31 cellular contexts compared by ENCODE assay signal in the genomic region with DNA sequence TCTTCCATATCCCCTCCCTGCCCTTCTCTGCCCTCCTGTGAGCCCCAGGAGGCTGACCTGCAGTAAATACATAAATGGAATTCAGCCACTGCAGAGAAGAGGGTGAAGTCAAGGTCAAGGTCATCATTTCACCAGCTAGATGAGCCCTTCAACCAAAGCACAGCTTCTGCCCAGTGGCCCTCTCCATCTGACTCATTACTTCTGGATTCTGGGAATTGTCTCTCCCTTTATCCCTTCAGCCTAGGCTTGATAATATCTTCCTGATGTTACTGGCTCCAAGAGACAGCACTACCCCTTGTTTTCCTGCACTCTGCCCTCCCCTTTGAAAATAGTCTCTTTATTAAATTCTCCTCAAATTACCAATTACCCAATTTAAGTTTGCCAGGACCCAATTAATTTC.
DNase-seq lines count a peak whose midpoint lies in the region; ATAC-seq and TF ChIP-seq lines count a peak whose summit lies in the region.
"Had no signal": no experiment of that assay in that cellular context is flagged by ENCODE, and none has a peak within 500 bp of the region (broad histone marks: within the 10 kb centered on the region; RNA-seq: fewer than 3 reads in every experiment).

No MANE protein-coding gene starts in this region.

- peaks cover 0 to 3% (median 0%) of the 10 kb centered on the region in 9 donors for H3K27me3 ChIP-seq in heart left ventricle
- H3K27me3 ChIP-seq: BLaER1, transverse colon had no signal

- H3K9me3 ChIP-seq in T-helper 17 cell (ENCODE audit: control insufficient read depth, low read length, poor library complexity, severe bottlenecking) = no peaks in the 10 kb centered on the region
- no peaks in the 10 kb centered on the region for H3K9me3 ChIP-seq in heart left ventricle
- H3K9me3 ChIP-seq: BLaER1, Caco-2, prostate gland, transverse colon had no signal

- DNase-seq in AG08395 (ENCODE audit: low spot score) = peak; percentile 34
- peak; percentile 8 for DNase-seq in HS-27A (ENCODE audit: low read depth)
- DNase-seq in T-helper 17 cell = no peak
- DNase-seq in kidney tubule cell (ENCODE audit: low spot score) = peak; percentile 34
- DNase-seq in OCI-M1 (lab: John Stamatoyannopoulos, UW) = no peak
- no peak for DNase-seq in heart left ventricle
- DNase-seq: activated CD4-positive, alpha-beta T cell treated with anti-CD3 and anti-CD28 coated beads, Interleukin-2, amount 50 U/mL, for 1 hour; activated CD8-positive, alpha-beta memory T cell treated with anti-CD3 and anti-CD28 coated beads, Interleukin-2, amount 10 ng/mL, durations not matched to agents 7 days and 5 days; Caco-2; DMS79; dorsolateral prefrontal cortex; GM23248; mesenchymal stem cell; naive B cell; NCI-H146; NCI-H2171 treated with DMSO at 0.1 percent for 48 hours; NCI-H526; RPMI8226; stimulated activated CD8-positive, alpha-beta memory T cell treated with anti-CD3 and anti-CD28 coated beads, Interleukin-4, amount 100 ng/mL, for 48 hours; transverse colon; WERI-Rb-1 had no signal

- ATAC-seq in T-helper 17 cell (no peak), HG02763 (IDR thresholded peaks at IDR 0.05; ENCODE audit: unreplicated experiment) (no peak), heart left ventricle (no peak), GM19035 (IDR thresholded peaks at IDR 0.05; ENCODE audit: unreplicated experiment) (no peak)
- ATAC-seq: activated CD8-positive, alpha-beta memory T cell treated with anti-CD3 and anti-CD28 coated beads, Interleukin-2, amount 10 ng/mL, durations not matched to agents 7 days and 5 days; activated naive CD4-positive, alpha-beta T cell treated with anti-CD3 and anti-CD28 coated beads, Interleukin-2, amount 50 U/mL, for 72 hours; left lobe of liver had no signal

- intact Hi-C loops in heart left ventricle (cut with DNase I) = no loop called here

- peaks cover 8% of the 10 kb centered on the region for H3K36me3 Mint-ChIP-seq in T-helper 17 cell (ENCODE audit: low read depth)
- H3K36me3 Mint-ChIP-seq: activated CD8-positive, alpha-beta memory T cell treated with anti-CD3 and anti-CD28 coated beads, Interleukin-2, amount 10 ng/mL, durations not matched to agents 7 days and 5 days; activated naive CD4-positive, alpha-beta T cell treated with anti-CD3 and anti-CD28 coated beads, Interleukin-2, amount 50 U/mL, for 72 hours had no signal

- H3K4me3 Mint-ChIP-seq in T-helper 17 cell = no peak overlapping the region
- H3K4me3 Mint-ChIP-seq: activated CD8-positive, alpha-beta memory T cell treated with anti-CD3 and anti-CD28 coated beads, Interleukin-2, amount 10 ng/mL, durations not matched to agents 7 days and 5 days; activated T-helper 1 cell treated with anti-CD3 and anti-CD28 coated beads, Interleukin-12 subunit alpha, Interleukin-12 subunit beta, Interleukin-2, Interleukin-4 antibody, amounts not matched to agents 30 ng/mL and 10 ng/mL and 1 ng/mL, durations not matched to agents 14 hours and 24 hours and 36 hours; central memory CD8-positive, alpha-beta T cell; naive B cell; T-helper 2 cell treated with Interferon-gamma antibody and Interleukin-4, amounts not matched to agents 5 μg/mL and 100 μg/mL, for 36 hours had no signal

- H3K4me3 ChIP-seq in heart left ventricle = no peak overlapping the region
- H3K4me3 ChIP-seq: BLaER1, dorsolateral prefrontal cortex, GM23248, prostate gland, transverse colon had no signal

- peaks cover 0 to 8% (median 0%) of the 10 kb centered on the region in 12 donors for H3K4me1 ChIP-seq in heart left ventricle
- H3K4me1 ChIP-seq: prostate gland, transverse colon had no signal

- H3K4me1 Mint-ChIP-seq in T-helper 17 cell = peaks cover 6% of the 10 kb centered on the region
- H3K4me1 Mint-ChIP-seq: central memory CD8-positive, alpha-beta T cell had no signal

- peak overlapping the region; percentile 87 for H3K27ac Mint-ChIP-seq in T-helper 17 cell
- H3K27ac Mint-ChIP-seq: activated CD8-positive, alpha-beta memory T cell treated with anti-CD3 and anti-CD28 coated beads, Interleukin-2, amount 10 ng/mL, durations not matched to agents 7 days and 5 days; activated T-helper 1 cell treated with anti-CD3 and anti-CD28 coated beads, Interleukin-12 subunit alpha, Interleukin-12 subunit beta, Interleukin-2, Interleukin-4 antibody, amounts not matched to agents 30 ng/mL and 10 ng/mL and 1 ng/mL, durations not matched to agents 14 hours and 24 hours and 36 hours; T-helper 2 cell treated with Interferon-gamma antibody and Interleukin-4, amounts not matched to agents 5 μg/mL and 100 μg/mL, for 36 hours had no signal

- TF ChIP-seq CTCF in heart left ventricle (IDR thresholded peaks at IDR 0.05) = no peak

- peaks cover 10% of the 10 kb centered on the region for H3K27me3 Mint-ChIP-seq in T-helper 17 cell
- H3K27me3 Mint-ChIP-seq: naive B cell had no signal

- no peaks in the 10 kb centered on the region for H3K36me3 ChIP-seq in heart left ventricle
- H3K36me3 ChIP-seq: BLaER1, prostate gland, transverse colon, WERI-Rb-1 had no signal

- TF ChIP-seq POLR2A in heart left ventricle (IDR thresholded peaks at IDR 0.05) = no peak

- no peak overlapping the region for H3K27ac ChIP-seq in heart left ventricle
- H3K27ac ChIP-seq: BLaER1, dorsolateral prefrontal cortex, GM23248, KMS-11, prostate gland, transverse colon, WERI-Rb-1 had no signal

Comparison
In these comparisons a context has a peak if more than half of its experiments do, and no peak if none do; other contexts are left out.
1. DNase-seq: peak in AG08395 (single experiment), HS-27A (single experiment) and kidney tubule cell (single experiment); none in T-helper 17 cell (0 of 3), OCI-M1 (single experiment) and heart left ventricle (0 of 5).